12 cellular contexts compared by ENCODE assay signal in genomic region chr5:132474881-132475511, GRCh38. TPM values are rescaled to one million over a fixed set of nuclear protein-coding genes. Genes with fewer than 3 reads are reported as not detected.
DNase-seq lines count a peak whose midpoint lies in the region; ATAC-seq and TF ChIP-seq lines count a peak whose summit lies in the region.
"Had no signal": no experiment of that assay in that cellular context is flagged by ENCODE, and none has a peak within 500 bp of the region (broad histone marks: within the 10 kb centered on the region; RNA-seq: fewer than 3 reads in every experiment).

No MANE protein-coding gene starts in this region.

- H2BK120ac ChIP-seq in mesenchymal stem cell (ENCODE audit: low read depth, low read length): peak overlapping the region; percentile 21

- TF ChIP-seq EP300 in tibial nerve (IDR thresholded peaks at IDR 0.05): no peak

- H4K8ac ChIP-seq in mesenchymal stem cell (ENCODE audit: low read length): peak overlapping the region; percentile 0

- TF ChIP-seq CTCF in adrenal gland (IDR thresholded peaks at IDR 0.05) (no peak), tibial nerve (IDR thresholded peaks at IDR 0.05) (no peak), GM13977 (IDR thresholded peaks at IDR 0.05; ENCODE audit: extremely low read depth, insufficient read depth, missing control alignments) (no peak)

- peak overlapping the region in 1 of 2 experiments; percentile 19 for H3K14ac ChIP-seq in mesenchymal stem cell (ENCODE audit: low read length in 2 of 2)

- intact Hi-C loops in adrenal gland (cut with DNase I): no loop called here

- no peaks in the 10 kb centered on the region for H3K9me3 ChIP-seq in adrenal gland (replicated peaks in 1 of 3)
- no peaks in the 10 kb centered on the region for H3K9me3 ChIP-seq in mesenchymal stem cell (ENCODE audit: control insufficient read depth, low read length)
- H3K9me3 ChIP-seq in tibial nerve: no peaks in the 10 kb centered on the region
- H3K9me3 ChIP-seq: HAP-1, SJSA1, thyroid gland had no signal

- H2AK5ac ChIP-seq in mesenchymal stem cell (ENCODE audit: low read length, severe bottlenecking): peak overlapping the region; percentile 47

- peak overlapping the region; percentile 59 to 64 for H2BK12ac ChIP-seq in mesenchymal stem cell (ENCODE audit: low read length in 2 of 2)

- H2AFZ ChIP-seq in mesenchymal stem cell (ENCODE audit: low read depth, low read length): no peak overlapping the region

- H4K91ac ChIP-seq in mesenchymal stem cell (ENCODE audit: low read length): peak overlapping the region; percentile 91

- H3K4ac ChIP-seq in mesenchymal stem cell (ENCODE audit: low read depth in 1 of 2, low read length in 2 of 2): peak overlapping the region; percentile 12 to 57

- no peaks in the 10 kb centered on the region for H3K36me3 ChIP-seq in adrenal gland (replicated peaks in 1 of 2)
- peaks cover 0 to 6% of the 10 kb centered on the region in 2 experiments for H3K36me3 ChIP-seq in mesenchymal stem cell (ENCODE audit: control insufficient read depth in 1 of 2, insufficient read depth in 2 of 2, low read depth in 1 of 2, low read length in 2 of 2)
- peaks cover 0 to 4% (median 0%) of the 10 kb centered on the region in 3 donors for H3K36me3 ChIP-seq in tibial nerve
- H3K36me3 ChIP-seq: HAP-1, thyroid gland had no signal

- peak overlapping the region; percentile 19 for H3K9ac ChIP-seq in mesenchymal stem cell (ENCODE audit: low read length)

- no peaks in the 10 kb centered on the region for H3K27me3 ChIP-seq in adrenal gland
- H3K27me3 ChIP-seq in mesenchymal stem cell (ENCODE audit: control insufficient read depth in 1 of 2, insufficient read depth in 1 of 2, low read length in 2 of 2): no peaks in the 10 kb centered on the region
- H3K27me3 ChIP-seq in tibial nerve: no peaks in the 10 kb centered on the region
- H3K27me3 ChIP-seq: SJSA1, thyroid gland had no signal

- peak overlapping the region; percentile 67 to 74 for H3K18ac ChIP-seq in mesenchymal stem cell (ENCODE audit: low read depth in 1 of 2, low read length in 2 of 2)

- H3K4me3 ChIP-seq in adrenal gland (no peak overlapping the region), mesenchymal stem cell (ENCODE audit: insufficient read depth in 1 of 2, low read depth in 1 of 2, low read length in 2 of 2) (no peak overlapping the region), tibial nerve (no peak overlapping the region)
- H3K4me3 ChIP-seq: HAP-1, SJSA1, thyroid gland had no signal

- H3K23ac ChIP-seq in mesenchymal stem cell (ENCODE audit: low read length in 2 of 2): no peak overlapping the region

- H3K79me1 ChIP-seq in mesenchymal stem cell (replicated peaks; ENCODE audit: low read length, poor library complexity, severe bottlenecking): peaks cover 6% of the 10 kb centered on the region

- in situ Hi-C loops in GM13977 (cut with MboI; ENCODE audit: low pct_unique_long_range_greater_than_20kb, low sequenced_read_pairs, unreplicated experiment): loop anchor here (10.0 kb wide), 1 partner anchor 50 kb away; no protein-coding TSS in a partner anchor

- peak; percentile 57 for DNase-seq in activated CD8-positive, alpha-beta memory T cell treated with anti-CD3 and anti-CD28 coated beads for 24 hours
- no peak for DNase-seq in activated CD8-positive, alpha-beta memory T cell treated with anti-CD3 and anti-CD28 coated beads, Interleukin-2, amount 50 U/mL, for 4 hours
- DNase-seq in adrenal gland: peak in 2 of 7 donors; percentile 12 to 49
- peak; percentile 28 for DNase-seq in mesenchymal stem cell
- DNase-seq in tibial nerve (ENCODE audit: low spot score in 2 of 2): no peak
- DNase-seq in GM13977 (ENCODE audit: low spot score): no peak
- no peak for DNase-seq in NK-92 treated with Interleukin-12 subunit alpha and Interleukin-12 subunit beta, amount 100 ng/mL, for 24 hours (lab: John Stamatoyannopoulos, UW)
- DNase-seq: anterior cingulate cortex had no signal

- no peak for ATAC-seq in HG03354 (IDR thresholded peaks at IDR 0.05; ENCODE audit: poor library complexity, severe bottlenecking, unreplicated experiment)

- H2BK15ac ChIP-seq in mesenchymal stem cell (ENCODE audit: low read depth, poor library complexity, severe bottlenecking): peak overlapping the region; percentile 92

- WGBS in adrenal gland, 4 donors: 58 to 79% (median 72%) methylated on average over 4 of the region's 4 CpGs
- WGBS in mesenchymal stem cell: 44% methylated on average over 3 of the region's 4 CpGs
- 41 to 72% methylated on average over 4 of the region's 4 CpGs for WGBS in tibial nerve, 2 donors

- peak overlapping the region in 4 of 5 donors; percentile 37 to 80 (median 58) for H3K27ac ChIP-seq in adrenal gland
- H3K27ac ChIP-seq in mesenchymal stem cell (ENCODE audit: low read length, poor library complexity, severe bottlenecking): no peak overlapping the region
- peak overlapping the region in 3 of 4 donors; percentile 58 to 73 (median 68) for H3K27ac ChIP-seq in tibial nerve
- H3K27ac ChIP-seq: SJSA1 had no signal

- H2BK5ac ChIP-seq in mesenchymal stem cell (ENCODE audit: low read depth, low read length, poor library complexity, severe bottlenecking): no peak overlapping the region

- H3K4me1 ChIP-seq in adrenal gland (replicated peaks in 1 of 2) (peaks cover 13 to 18% of the 10 kb centered on the region in 2 donors), mesenchymal stem cell (ENCODE audit: control insufficient read depth, insufficient read depth, low read depth, low read length) (peaks cover 37% of the 10 kb centered on the region), tibial nerve (peaks cover 0 to 63% (median 50%) of the 10 kb centered on the region in 4 donors)
- H3K4me1 ChIP-seq: HAP-1 had no signal

- H3K4me2 ChIP-seq in mesenchymal stem cell (ENCODE audit: low read length, poor library complexity, severe bottlenecking): no peak overlapping the region

- TF ChIP-seq POLR2A in adrenal gland (IDR thresholded peaks at IDR 0.05) (no peak), tibial nerve (IDR thresholded peaks at IDR 0.05) (no peak)

RNA-seq across cellular contexts. Expression of gene IRF1, which starts 15.6 kb away (rescaled TPM):
- 100 to 1,000 TPM in 1 of 8 donors, 10 to 100 TPM in 7; 12.0 to 116 (median 25.5) TPM for total RNA-seq in adrenal gland
- polyA plus RNA-seq in adrenal gland: 10 to 100 TPM in 2 of 3 donors, 1 to 10 TPM in 1; 9.0 to 20.0 (median 10.7) TPM
- 33.6 TPM for polyA plus RNA-seq in mesenchymal stem cell (2013, experiment 1 of 2)
- polyA plus RNA-seq in mesenchymal stem cell (2013, experiment 2 of 2): 35.8 TPM
- 10 to 100 TPM; 15.1 to 36.9 (median 28.4) TPM for total RNA-seq in tibial nerve

Comparison
In these comparisons a context has a peak if more than half of its experiments do, and no peak if none do; other contexts are left out.
1. DNase-seq: peak in activated CD8-positive, alpha-beta memory T cell treated with anti-CD3 and anti-CD28 coated beads for 24 hours (single experiment) and mesenchymal stem cell (single experiment); none in activated CD8-positive, alpha-beta memory T cell treated with anti-CD3 and anti-CD28 coated beads, Interleukin-2, amount 50 U/mL, for 4 hours (single experiment), tibial nerve (0 of 2), GM13977 (single experiment) and NK-92 treated with Interleukin-12 subunit alpha and Interleukin-12 subunit beta, amount 100 ng/mL, for 24 hours (single experiment).